7 cellular contexts compared by ENCODE assay signal in genomic region chr13:102903659-102904407, GRCh38. TPM values are rescaled to one million over a fixed set of nuclear protein-coding genes. Genes with fewer than 3 reads are reported as not detected.
DNase-seq lines count a peak whose midpoint lies in the region; ATAC-seq and TF ChIP-seq lines count a peak whose summit lies in the region.

No MANE protein-coding gene starts in this region.

- no peaks in the 10 kb centered on the region for H3K4me1 Mint-ChIP-seq in chondrocyte (ENCODE audit: low read depth)
- no peaks in the 10 kb centered on the region for H3K4me1 Mint-ChIP-seq in osteocyte (ENCODE audit: unreplicated experiment)
- H3K4me1 Mint-ChIP-seq in activated T-helper 2 cell treated with anti-CD3 and anti-CD28 coated beads, Interferon-gamma antibody, Interleukin-2, Interleukin-4, amounts not matched to agents 10 μg/mL and 5 μg/mL and 100 μg/mL, durations not matched to agents 14 hours and 24 hours and 36 hours (ENCODE audit: low read depth) = no peaks in the 10 kb centered on the region

- DNase-seq in GM10248 (ENCODE audit: extremely low spot score) = peak; percentile 20
- DNase-seq in LNCaP clone FGC (ENCODE audit: low read depth) = no peak
- DNase-seq in chondrocyte (ENCODE audit: low spot score) = no peak
- DNase-seq in osteocyte (ENCODE audit: extremely low spot score, unreplicated experiment) = no peak
- no peak for DNase-seq in activated T-helper 2 cell treated with anti-CD3 and anti-CD28 coated beads, Interferon-gamma antibody, Interleukin-2, Interleukin-4, amounts not matched to agents 10 μg/mL and 5 μg/mL and 100 μg/mL, durations not matched to agents 14 hours and 24 hours and 36 hours (ENCODE audit: low spot score)
- no peak for DNase-seq in NCI-H345 (lab: John Stamatoyannopoulos, UW)

- ATAC-seq in HG03135 (IDR thresholded peaks at IDR 0.05; ENCODE audit: unreplicated experiment) = no peak

- H3K4me3 Mint-ChIP-seq in chondrocyte (ENCODE audit: unreplicated experiment) (no peak overlapping the region), osteocyte (ENCODE audit: unreplicated experiment) (no peak overlapping the region)
- H3K4me3 Mint-ChIP-seq in activated T-helper 2 cell treated with anti-CD3 and anti-CD28 coated beads, Interferon-gamma antibody, Interleukin-2, Interleukin-4, amounts not matched to agents 10 μg/mL and 5 μg/mL and 100 μg/mL, durations not matched to agents 14 hours and 24 hours and 36 hours (ENCODE audit: low read depth) = no peak overlapping the region

- H3K27me3 Mint-ChIP-seq in chondrocyte (ENCODE audit: low read depth) (peaks cover 2% of the 10 kb centered on the region), osteocyte (ENCODE audit: unreplicated experiment) (peaks cover 21% of the 10 kb centered on the region)
- H3K27me3 Mint-ChIP-seq in activated T-helper 2 cell treated with anti-CD3 and anti-CD28 coated beads, Interferon-gamma antibody, Interleukin-2, Interleukin-4, amounts not matched to agents 10 μg/mL and 5 μg/mL and 100 μg/mL, durations not matched to agents 14 hours and 24 hours and 36 hours (ENCODE audit: low read depth) = peaks cover 9% of the 10 kb centered on the region

- H3K9me3 Mint-ChIP-seq in chondrocyte (ENCODE audit: low read depth) (no peaks in the 10 kb centered on the region), osteocyte (ENCODE audit: unreplicated experiment) (no peaks in the 10 kb centered on the region)
- H3K9me3 Mint-ChIP-seq in activated T-helper 2 cell treated with anti-CD3 and anti-CD28 coated beads, Interferon-gamma antibody, Interleukin-2, Interleukin-4, amounts not matched to agents 10 μg/mL and 5 μg/mL and 100 μg/mL, durations not matched to agents 14 hours and 24 hours and 36 hours = no peaks in the 10 kb centered on the region

- H3K27ac Mint-ChIP-seq in chondrocyte (ENCODE audit: unreplicated experiment) = no peak overlapping the region
- H3K27ac Mint-ChIP-seq in osteocyte (ENCODE audit: unreplicated experiment) = no peak overlapping the region
- no peak overlapping the region for H3K27ac Mint-ChIP-seq in activated T-helper 2 cell treated with anti-CD3 and anti-CD28 coated beads, Interferon-gamma antibody, Interleukin-2, Interleukin-4, amounts not matched to agents 10 μg/mL and 5 μg/mL and 100 μg/mL, durations not matched to agents 14 hours and 24 hours and 36 hours

- no peak overlapping the region for H3K4me3 ChIP-seq in LNCaP clone FGC (ENCODE audit: low read depth, low read length)

- intact Hi-C loops in activated T-helper 2 cell treated with anti-CD3 and anti-CD28 coated beads, Interferon-gamma antibody, Interleukin-2, Interleukin-4, amounts not matched to agents 10 μg/mL and 5 μg/mL and 100 μg/mL, durations not matched to agents 14 hours and 24 hours and 36 hours (cut with micrococcal nuclease) = no loop called here

- H3K36me3 Mint-ChIP-seq in chondrocyte (ENCODE audit: low read depth) (no peaks in the 10 kb centered on the region), osteocyte (ENCODE audit: unreplicated experiment) (no peaks in the 10 kb centered on the region)
- H3K36me3 Mint-ChIP-seq in activated T-helper 2 cell treated with anti-CD3 and anti-CD28 coated beads, Interferon-gamma antibody, Interleukin-2, Interleukin-4, amounts not matched to agents 10 μg/mL and 5 μg/mL and 100 μg/mL, durations not matched to agents 14 hours and 24 hours and 36 hours (ENCODE audit: low read depth) = no peaks in the 10 kb centered on the region

- TF ChIP-seq CTCF in GM10248 (IDR thresholded peaks at IDR 0.05; ENCODE audit: control extremely low read depth, extremely low read depth, low read depth, missing control alignments) = peak; percentile 28
- peak; percentile 48 for TF ChIP-seq CTCF in LNCaP clone FGC (IDR thresholded peaks at IDR 0.05; ENCODE audit: control insufficient read depth, extremely low read depth, insufficient read depth)
- TF ChIP-seq CTCF in chondrocyte (IDR thresholded peaks at IDR 0.05) = peak; percentile 79
- peak; percentile 58 for TF ChIP-seq CTCF in osteocyte (IDR thresholded peaks at IDR 0.05)

- CTCF ChIA-PET in GM10248 (lab: Yijun Ruan, JAX) = interaction anchor here (0.9 to 2.3 kb wide), 6 partner anchors 8 to 311 kb away, joined by 3 to 9 read pairs (median 4); no protein-coding TSS in a partner anchor

- POLR2A ChIA-PET in GM10248 (lab: Yijun Ruan, JAX) = no interaction called here

RNA-seq across cellular contexts. Expression of gene ERCC5, which starts 58.0 kb away (rescaled TPM):
- total RNA-seq in chondrocyte (41.0 to 63.4 TPM (median 51.1 TPM) in 3 replicates), osteocyte (48.9 and 52.1 TPM in 2 replicates)
- 46.8 and 57.1 TPM in 2 replicates for total RNA-seq in activated T-helper 2 cell treated with anti-CD3 and anti-CD28 coated beads, Interferon-gamma antibody, Interleukin-2, Interleukin-4, amounts not matched to agents 10 μg/mL and 5 μg/mL and 100 μg/mL, durations not matched to agents 14 hours and 24 hours and 36 hours

Comparison
In these comparisons a context has a peak if more than half of its experiments do, and no peak if none do; other contexts are left out.
1. CTCF ChIP-seq: peak in every context shown above with its lines; median percentile 79 in chondrocyte; 58 in osteocyte; 48 in LNCaP clone FGC; 28 in GM10248.